Comparison of ENCODE assay signal across 1 cellular context in genomic region chr19:53132231-53132991, GRCh38.
TF ChIP-seq lines count a peak whose summit lies in the region.

TSS of gene ZNF415 (minus strand) at chr19:53132910. CDS start at chr19:53122676, 10,234 bp downstream.

TF ChIP-seq in H1, 55 proteins besides CTCF, POLR2A, EP300 and RAD21 (continued from another document):
- TF ChIP-seq ATF3 (IDR thresholded peaks at IDR 0.05; ENCODE audit: insufficient read depth, low read depth, low read length): no peak
